24 cellular contexts compared by ENCODE assay signal in the genomic region with DNA sequence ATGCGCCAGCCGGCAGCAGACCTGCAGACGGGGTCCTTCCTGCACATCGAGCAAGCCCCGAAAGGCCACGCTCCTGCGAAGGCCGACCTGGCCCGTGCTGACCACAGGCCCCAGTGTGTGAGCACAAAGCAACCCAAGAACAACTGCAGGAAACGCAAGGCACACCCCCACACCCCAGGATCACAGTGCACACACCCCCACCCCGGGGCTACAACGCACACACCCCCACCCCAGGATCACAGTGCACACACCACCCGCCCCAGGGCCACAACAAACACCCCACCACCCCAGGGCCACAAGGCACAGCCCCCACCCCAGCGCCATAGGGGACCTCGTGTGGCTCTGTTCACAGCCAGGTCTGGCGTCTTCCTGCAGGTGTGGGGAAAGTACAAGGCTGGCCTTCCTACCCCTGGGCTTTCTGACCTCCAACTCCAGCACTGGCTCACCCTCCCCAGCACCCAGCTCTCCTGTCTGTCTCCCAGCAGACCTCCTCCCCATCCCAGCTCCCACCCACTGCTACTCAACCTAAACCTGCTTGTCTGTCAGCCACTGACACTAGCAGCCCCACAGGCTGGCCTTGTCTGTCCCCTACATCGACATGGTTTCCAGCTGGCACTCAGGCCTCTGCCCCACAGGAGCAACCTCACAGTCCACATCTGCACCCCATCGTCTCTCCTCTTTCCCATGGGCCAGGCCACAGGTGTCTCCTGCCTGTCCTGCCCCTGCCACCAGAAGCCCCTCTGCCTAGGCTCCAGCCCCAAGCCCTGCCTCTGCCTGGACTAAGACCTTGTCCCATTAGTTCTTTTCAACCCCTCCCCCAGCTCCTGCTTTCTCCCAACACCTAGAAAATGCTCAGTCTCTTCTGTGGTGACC. TPM values are rescaled to one million over a fixed set of nuclear protein-coding genes. Genes with fewer than 3 reads are reported as not detected.
DNase-seq lines count a peak whose midpoint lies in the region; ATAC-seq, FAIRE-seq and TF ChIP-seq lines count a peak whose summit lies in the region.
"Had no signal": no experiment of that assay in that cellular context is flagged by ENCODE, and none has a peak within 500 bp of the region (broad histone marks: within the 10 kb centered on the region; RNA-seq: fewer than 3 reads in every experiment).

No MANE protein-coding gene starts in this region.

- peaks cover 4% of the 10 kb centered on the region; the same call in 1 of the 2 replicates for H3K79me2 ChIP-seq in GM23338 (replicated peaks; ENCODE audit: insufficient read depth)
- H3K79me2 ChIP-seq in neural progenitor cell (ENCODE audit: low read depth), result no peaks in the 10 kb centered on the region

- no peak overlapping the region for H2AFZ ChIP-seq in GM23338
- H2AFZ ChIP-seq in neural progenitor cell (replicated peaks), result no peak overlapping the region
- H2AFZ ChIP-seq: GM23248 had no signal

- H3K27ac Mint-ChIP-seq in GM23338, result peak overlapping the region; percentile 72; the same call in 1 of the 2 replicates
- H3K27ac Mint-ChIP-seq in chondrocyte (ENCODE audit: unreplicated experiment), result no peak overlapping the region
- no peak overlapping the region for H3K27ac Mint-ChIP-seq in naive thymus-derived CD4-positive, alpha-beta T cell
- no peak overlapping the region for H3K27ac Mint-ChIP-seq in stimulated activated memory B cell treated with anti-CD40 and anti-IgM and Interleukin-4, amounts not matched to agents 10 μg/mL and 1 μg/mL and 100 μg/mL, for 72 hours
- no peak overlapping the region for H3K27ac Mint-ChIP-seq in neural progenitor cell
- H3K27ac Mint-ChIP-seq: CD4-positive, alpha-beta T cell had no signal

- no peak overlapping the region for H3K4me3 ChIP-seq in GM23338
- H3K4me3 ChIP-seq in naive thymus-derived CD4-positive, alpha-beta T cell (ENCODE audit: low read length), result no peak overlapping the region
- no peak overlapping the region for H3K4me3 ChIP-seq in small intestine (ENCODE audit: low read depth in 1 of 2, low read length in 2 of 2)
- H3K4me3 ChIP-seq in neural progenitor cell, result no peak overlapping the region
- H3K4me3 ChIP-seq: GM23248, Peyer's patch had no signal

- H3K4me2 ChIP-seq in GM23338, result no peak overlapping the region
- no peak overlapping the region for H3K4me2 ChIP-seq in neural progenitor cell
- H3K4me2 ChIP-seq: KMS-11 had no signal

- no peaks in the 10 kb centered on the region for H3K9me2 ChIP-seq in GM23338 (ENCODE audit: insufficient read depth)

- no peaks in the 10 kb centered on the region for H3K27me3 ChIP-seq in GM23338 (ENCODE audit: insufficient read depth)
- no peaks in the 10 kb centered on the region for H3K27me3 ChIP-seq in naive thymus-derived CD4-positive, alpha-beta T cell (ENCODE audit: control insufficient read depth in 2 of 2, insufficient read depth in 2 of 2, low read length in 2 of 2)
- no peaks in the 10 kb centered on the region for H3K27me3 ChIP-seq in small intestine (ENCODE audit: control insufficient read depth in 2 of 2, insufficient read depth in 2 of 2, low read length in 2 of 2)
- H3K27me3 ChIP-seq in neural progenitor cell, result no peaks in the 10 kb centered on the region
- H3K27me3 ChIP-seq: BE2C, Peyer's patch had no signal

- 80 to 92% (median 87%) methylated on average over 15 to 18 of the region's 18 CpGs for WGBS in small intestine, 3 donors

- H4K20me1 ChIP-seq in GM23338 (replicated peaks; ENCODE audit: insufficient read depth), result peaks cover 3% of the 10 kb centered on the region; the same call in 1 of the 2 replicates
- peaks cover 15% of the 10 kb centered on the region for H4K20me1 ChIP-seq in neural progenitor cell (ENCODE audit: low read depth)

- H3F3A ChIP-seq in GM23338 (replicated peaks; ENCODE audit: low read depth) (no peaks in the 10 kb centered on the region), neural progenitor cell (ENCODE audit: low read depth) (no peaks in the 10 kb centered on the region)

- H3K9me3 Mint-ChIP-seq in GM23338 (no peaks in the 10 kb centered on the region; the same call in 2 of the 3 replicates), chondrocyte (ENCODE audit: low read depth) (no peaks in the 10 kb centered on the region), neural progenitor cell (no peaks in the 10 kb centered on the region)
- no peaks in the 10 kb centered on the region for H3K9me3 Mint-ChIP-seq in naive thymus-derived CD4-positive, alpha-beta T cell
- H3K9me3 Mint-ChIP-seq in stimulated activated memory B cell treated with anti-CD40 and anti-IgM and Interleukin-4, amounts not matched to agents 10 μg/mL and 1 μg/mL and 100 μg/mL, for 72 hours, result no peaks in the 10 kb centered on the region
- H3K9me3 Mint-ChIP-seq: CD4-positive, alpha-beta T cell had no signal

- H3K27ac ChIP-seq in GM23338 (ENCODE audit: low read depth) (no peak overlapping the region), small intestine (ENCODE audit: low read depth in 1 of 2, low read length in 1 of 2) (no peak overlapping the region), neural progenitor cell (no peak overlapping the region)
- H3K27ac ChIP-seq in naive thymus-derived CD4-positive, alpha-beta T cell (ENCODE audit: low read depth, low read length), result no peak overlapping the region
- H3K27ac ChIP-seq: GM23248, KMS-11, Peyer's patch had no signal

- H3K4me1 Mint-ChIP-seq in GM23338, result peaks cover 16% of the 10 kb centered on the region
- H3K4me1 Mint-ChIP-seq in chondrocyte (ENCODE audit: low read depth), result peaks cover 26% of the 10 kb centered on the region
- H3K4me1 Mint-ChIP-seq in naive thymus-derived CD4-positive, alpha-beta T cell, result peaks cover 0 to 2% (median 0%) of the 10 kb centered on the region in 7 donors
- H3K4me1 Mint-ChIP-seq in stimulated activated memory B cell treated with anti-CD40 and anti-IgM and Interleukin-4, amounts not matched to agents 10 μg/mL and 1 μg/mL and 100 μg/mL, for 72 hours, result no peaks in the 10 kb centered on the region
- peaks cover 15% of the 10 kb centered on the region for H3K4me1 Mint-ChIP-seq in neural progenitor cell

- H3K27me3 Mint-ChIP-seq in GM23338 (ENCODE audit: insufficient read depth, low read depth, poor library complexity) (peaks cover 18% of the 10 kb centered on the region), chondrocyte (ENCODE audit: low read depth) (peaks cover 5% of the 10 kb centered on the region), neural progenitor cell (ENCODE audit: insufficient read depth, low read depth) (peaks cover 3% of the 10 kb centered on the region)
- peaks cover 0 to 10% (median 7%) of the 10 kb centered on the region in 5 donors for H3K27me3 Mint-ChIP-seq in naive thymus-derived CD4-positive, alpha-beta T cell
- peaks cover 27% of the 10 kb centered on the region for H3K27me3 Mint-ChIP-seq in stimulated activated memory B cell treated with anti-CD40 and anti-IgM and Interleukin-4, amounts not matched to agents 10 μg/mL and 1 μg/mL and 100 μg/mL, for 72 hours

- no peak for DNase-seq in GM23338 (ENCODE audit: low spot score)
- DNase-seq in chondrocyte (ENCODE audit: low spot score), result peak; percentile 87
- DNase-seq in naive thymus-derived CD4-positive, alpha-beta T cell, result no peak
- no peak for DNase-seq in small intestine
- DNase-seq in T-helper 9 cell, result no peak
- no peak for DNase-seq in neural progenitor cell (ENCODE audit: low spot score)
- DNase-seq: BE2C; CD4-positive, alpha-beta T cell; COR-L47; DMS79 treated with DMSO at 0.1 percent for 48 hours; GM23248; NCI-H1092 treated with DMSO at 0.1 percent for 48 hours; NCI-H1436 treated with DMSO at 0.1 percent for 48 hours; NCI-H1930; NCI-H226; NCI-H524; NCI-H774; NK-92 treated with Interleukin-12 subunit alpha and Interleukin-12 subunit beta, amount 100 ng/mL, for 24 hours had no signal

- intact Hi-C loops in naive thymus-derived CD4-positive, alpha-beta T cell (cut with micrococcal nuclease), result no loop called here

- TF ChIP-seq CTCF in GM23338 (conservative IDR thresholded peaks at IDR 0.05; ENCODE audit: low read depth in 2 of 2) (no peak), chondrocyte (IDR thresholded peaks at IDR 0.05) (no peak), neural progenitor cell (IDR thresholded peaks at IDR 0.05) (no peak)

- H3K36me3 ChIP-seq in GM23338 (ENCODE audit: insufficient read depth) (no peaks in the 10 kb centered on the region), small intestine (ENCODE audit: control insufficient read depth in 2 of 2, insufficient read depth in 2 of 2, low read length in 2 of 2) (peaks cover 0 to 5% of the 10 kb centered on the region in 2 donors), neural progenitor cell (no peaks in the 10 kb centered on the region)
- H3K36me3 ChIP-seq in naive thymus-derived CD4-positive, alpha-beta T cell (ENCODE audit: control insufficient read depth in 2 of 3, insufficient read depth in 3 of 3, low read length in 3 of 3), result no peaks in the 10 kb centered on the region
- H3K36me3 ChIP-seq: BE2C, Peyer's patch had no signal

- POLR2A ChIA-PET in naive thymus-derived CD4-positive, alpha-beta T cell (lab: Charles Lee), result no interaction called here

- no peak overlapping the region for H3K9ac ChIP-seq in neural progenitor cell
- H3K9ac ChIP-seq: GM23248, KMS-11 had no signal

- H3K9me3 ChIP-seq in naive thymus-derived CD4-positive, alpha-beta T cell (ENCODE audit: control insufficient read depth in 2 of 3, low read length in 3 of 3), result no peaks in the 10 kb centered on the region
- H3K9me3 ChIP-seq in small intestine (ENCODE audit: control insufficient read depth, low read depth), result no peaks in the 10 kb centered on the region
- H3K9me3 ChIP-seq in neural progenitor cell (ENCODE audit: low read depth), result no peaks in the 10 kb centered on the region
- H3K9me3 ChIP-seq: BE2C, Peyer's patch had no signal

- H3K4me1 ChIP-seq in GM23338 (ENCODE audit: insufficient read depth), result no peaks in the 10 kb centered on the region; the same call in 1 of the 2 replicates
- H3K4me1 ChIP-seq in naive thymus-derived CD4-positive, alpha-beta T cell (ENCODE audit: control insufficient read depth in 2 of 2, insufficient read depth in 2 of 2, low read length in 2 of 2), result no peaks in the 10 kb centered on the region
- H3K4me1 ChIP-seq in small intestine (ENCODE audit: control insufficient read depth in 2 of 2, insufficient read depth in 1 of 2, low read depth in 1 of 2, low read length in 1 of 2), result no peaks in the 10 kb centered on the region
- H3K4me1 ChIP-seq in neural progenitor cell, result no peaks in the 10 kb centered on the region
- H3K4me1 ChIP-seq: Peyer's patch had no signal

- H3K36me3 Mint-ChIP-seq in GM23338 (ENCODE audit: low read depth) (peaks cover 9% of the 10 kb centered on the region; the same call in 1 of the 3 replicates), chondrocyte (ENCODE audit: low read depth) (peaks cover 2% of the 10 kb centered on the region), neural progenitor cell (no peaks in the 10 kb centered on the region)
- H3K36me3 Mint-ChIP-seq in naive thymus-derived CD4-positive, alpha-beta T cell, result no peaks in the 10 kb centered on the region
- no peaks in the 10 kb centered on the region for H3K36me3 Mint-ChIP-seq in stimulated activated memory B cell treated with anti-CD40 and anti-IgM and Interleukin-4, amounts not matched to agents 10 μg/mL and 1 μg/mL and 100 μg/mL, for 72 hours

- H3K4me3 Mint-ChIP-seq in GM23338 (no peak overlapping the region), chondrocyte (ENCODE audit: unreplicated experiment) (no peak overlapping the region), neural progenitor cell (no peak overlapping the region)
- H3K4me3 Mint-ChIP-seq in naive thymus-derived CD4-positive, alpha-beta T cell, result no peak overlapping the region
- H3K4me3 Mint-ChIP-seq in stimulated activated memory B cell treated with anti-CD40 and anti-IgM and Interleukin-4, amounts not matched to agents 10 μg/mL and 1 μg/mL and 100 μg/mL, for 72 hours, result no peak overlapping the region
- H3K4me3 Mint-ChIP-seq: CD4-positive, alpha-beta T cell had no signal

- CTCF ChIA-PET in naive thymus-derived CD4-positive, alpha-beta T cell (lab: Charles Lee), result no interaction called here

- ATAC-seq in GM23338, result no peak
- ATAC-seq in naive thymus-derived CD4-positive, alpha-beta T cell, result peak; percentile 20
- ATAC-seq in stimulated activated memory B cell treated with anti-CD40 and anti-IgM and Interleukin-4, amounts not matched to agents 10 μg/mL and 1 μg/mL and 100 μg/mL, for 72 hours, result peak; percentile 57
- ATAC-seq: HCT116 had no signal

- no peak for FAIRE-seq in small intestine (lab: Jason Lieb, UNC)
- FAIRE-seq: HTR-8/SVneo had no signal

RNA-seq across cellular contexts. Expression of a gene that starts 20.5 kb away (rescaled TPM):
- 1.8 and 1.9 TPM in 2 replicates for total RNA-seq in GM23338 (2014; rRNA removed; shearing (Covaris generic))
- polyA plus RNA-seq in GM23338 (2016; fragmentation: Nextera tagmentation; extraction: Ambion mirVana) (1.1 and 1.2 TPM in 2 replicates), small intestine (under 1 TPM in 1 of 3 donors, not detected in 2; 0.34 TPM)
- total RNA-seq in chondrocyte (0.49 to 1.5 TPM (median 1.1 TPM) in 3 replicates), neural progenitor cell (ENCODE audit: low replicate concordance) (2.2 and 4.9 TPM in 2 replicates)
- total RNA-seq in naive thymus-derived CD4-positive, alpha-beta T cell, result 1 to 10 TPM in 2 of 5 experiments, under 1 TPM in 2, not detected in 1; 0.16 to 1.4 (median 0.90) TPM
- under 1 TPM; 0.08 to 0.11 TPM for polyA plus RNA-seq in naive thymus-derived CD4-positive, alpha-beta T cell

RNA-seq across cellular contexts. Expression of a gene that starts 29.7 kb away (rescaled TPM):
- 5.2 and 7.8 TPM in 2 replicates for total RNA-seq in GM23338 (2014; rRNA removed; shearing (Covaris generic))
- polyA plus RNA-seq in GM23338 (2016; fragmentation: Nextera tagmentation; extraction: Ambion mirVana) (4.3 and 4.7 TPM in 2 replicates), small intestine (10 to 100 TPM; 14.2 to 60.4 (median 21.6) TPM)
- total RNA-seq in chondrocyte (0.68 to 3.3 TPM (median 2.9 TPM) in 3 replicates), neural progenitor cell (ENCODE audit: low replicate concordance) (14.2 and 15.7 TPM in 2 replicates)
- not detected for total RNA-seq in naive thymus-derived CD4-positive, alpha-beta T cell
- not detected for polyA plus RNA-seq in naive thymus-derived CD4-positive, alpha-beta T cell
- total RNA-seq: CD4-positive, alpha-beta T cell; GM23248 had no signal
- polyA plus RNA-seq: GM23248 had no signal

RNA-seq across cellular contexts. Expression of a gene that starts 59.2 kb away (rescaled TPM):
- 5.9 and 6.8 TPM in 2 replicates for total RNA-seq in GM23338 (2014; rRNA removed; shearing (Covaris generic))
- 2.0 and 2.3 TPM in 2 replicates for polyA plus RNA-seq in GM23338 (2016; fragmentation: Nextera tagmentation; extraction: Ambion mirVana)
- not detected in 3 replicates for total RNA-seq in chondrocyte
- not detected for total RNA-seq in naive thymus-derived CD4-positive, alpha-beta T cell
- not detected for polyA plus RNA-seq in naive thymus-derived CD4-positive, alpha-beta T cell
- not detected for polyA plus RNA-seq in small intestine
- total RNA-seq in neural progenitor cell (ENCODE audit: low replicate concordance), result 0.11 and 0.22 TPM in 2 replicates
- total RNA-seq: A673; CD4-positive, alpha-beta T cell; GM23248; Peyer's patch had no signal
- polyA plus RNA-seq: GM23248 had no signal
